In the genomic region with DNA sequence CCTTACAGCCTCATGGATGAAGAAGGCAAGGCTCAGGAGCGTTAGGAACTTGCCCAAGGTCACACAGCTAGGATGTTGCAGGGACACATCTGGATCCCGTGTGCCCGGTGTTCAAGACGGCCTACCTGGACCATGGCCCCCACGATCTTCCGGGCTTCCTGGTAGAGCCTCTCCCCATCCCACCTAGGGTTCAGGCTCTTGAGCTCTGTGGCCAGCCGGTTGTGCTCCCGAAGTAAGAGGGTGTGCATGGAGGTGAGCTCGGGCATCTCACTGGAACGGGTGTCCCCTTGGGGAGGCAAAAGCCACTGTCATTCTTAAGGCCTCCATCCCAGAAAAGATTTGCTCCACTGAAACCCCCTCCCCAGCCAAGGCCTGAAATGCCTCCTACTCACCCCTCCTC, we compare ENCODE assay signal across 20 cellular contexts. TPM values are rescaled to one million over a fixed set of nuclear protein-coding genes. Genes with fewer than 3 reads are reported as not detected.
DNase-seq lines count a peak whose midpoint lies in the region; ATAC-seq, FAIRE-seq and TF ChIP-seq lines count a peak whose summit lies in the region.
"Had no signal": no experiment of that assay in that cellular context is flagged by ENCODE, and none has a peak within 500 bp of the region (broad histone marks: within the 10 kb centered on the region; RNA-seq: fewer than 3 reads in every experiment).

No MANE protein-coding gene starts in this region.

- no peaks in the 10 kb centered on the region for H3K79me2 ChIP-seq in SK-N-SH (ENCODE audit: insufficient read depth)

- no peak overlapping the region for H3K4me2 ChIP-seq in SK-N-SH
- H3K4me2 ChIP-seq: A549 had no signal

- H3K27ac ChIP-seq in SK-N-SH (ENCODE audit: low read depth in 2 of 2, low read length in 1 of 2) = no peak overlapping the region
- H3K27ac ChIP-seq in HL-60 (replicated peaks) = peak overlapping the region; percentile 99
- H3K27ac ChIP-seq: 22Rv1, A549, C4-2B had no signal

- TF ChIP-seq EP300 in SK-N-SH (IDR thresholded peaks at IDR 0.05; ENCODE audit: borderline replicate concordance in 1 of 2, low read depth in 1 of 2, low read length in 1 of 2) = no peak

- no peak overlapping the region for H2AFZ ChIP-seq in SK-N-SH (ENCODE audit: low read depth)

- H3K27me3 ChIP-seq in SK-N-SH (ENCODE audit: insufficient read depth) (peaks cover 21% of the 10 kb centered on the region), HL-60 (ENCODE audit: insufficient read depth, poor library complexity, severe bottlenecking) (no peaks in the 10 kb centered on the region)

- 46% methylated on average over 9 of the region's 10 CpGs for WGBS in SK-N-SH (ENCODE audit: low lambda C conversion rate)

- H3K4me3 ChIP-seq in SK-N-SH (ENCODE audit: low read depth in 2 of 2, low read length in 1 of 2) (no peak overlapping the region), HL-60 (replicated peaks; ENCODE audit: insufficient read depth, low read length) (peak overlapping the region; percentile 64)
- H3K4me3 ChIP-seq: A549, HAP-1 had no signal

- H3K9me3 ChIP-seq in SK-N-SH = no peaks in the 10 kb centered on the region
- H3K9me3 ChIP-seq: A549, Caco-2, HAP-1 had no signal

- H3F3A ChIP-seq in SK-N-SH (replicated peaks; ENCODE audit: insufficient read depth) = no peaks in the 10 kb centered on the region

- H3K9me2 ChIP-seq in SK-N-SH = no peaks in the 10 kb centered on the region

- TF ChIP-seq CTCF in SK-N-SH (IDR thresholded peaks at IDR 0.05) (no peak), HL-60 (IDR thresholded peaks at IDR 0.05; ENCODE audit: insufficient read depth, low read length) (no peak)

- no peak for TF ChIP-seq POLR2A in GM18505 (IDR thresholded peaks at IDR 0.05; ENCODE audit: borderline replicate concordance, extremely low read depth, insufficient read depth, insufficient read length)

- CTCF ChIA-PET in SK-N-SH (lab: Yijun Ruan, JAX) = interaction anchor here (0.8 to 3.3 kb wide), 8 partner anchors 14 to 142 kb away, joined by 3 to 13 read pairs (median 4); a partner anchor contains a TSS

- DNase-seq in SK-N-SH = peak; percentile 23
- no peak for DNase-seq in HL-60 (ENCODE audit: low read depth in 1 of 2, low spot score in 1 of 2)
- peak; percentile 5 for DNase-seq in iPS-NIHi7 (ENCODE audit: extremely low spot score)
- peak; percentile 10 for DNase-seq in urothelium cell line (ENCODE audit: low spot score)
- DNase-seq: AML-193; Caco-2; CD4-positive, alpha-beta T cell; DMS79 treated with DMSO at 0.1 percent for 48 hours; GF-D8 had no signal

- H3K36me3 ChIP-seq in SK-N-SH (replicated peaks in 1 of 2; ENCODE audit: control insufficient read depth in 1 of 2, insufficient read depth in 2 of 2, low read length in 1 of 2) = no peaks in the 10 kb centered on the region
- H3K36me3 ChIP-seq: HAP-1 had no signal

- POLR2A ChIA-PET in SK-N-SH (lab: Yijun Ruan, JAX) = no interaction called here

- H3K4me1 ChIP-seq in SK-N-SH (ENCODE audit: control insufficient read depth in 1 of 2, insufficient read depth in 2 of 2, low read depth in 1 of 2, low read length in 1 of 2) = no peaks in the 10 kb centered on the region; a peak in 1 of 4 replicates
- H3K4me1 ChIP-seq: A549, Caco-2, HAP-1 had no signal

- ATAC-seq in SK-N-SH treated with all-trans-retinoic acid at 6 μM for 48 hours (no peak), GM18505 (IDR thresholded peaks at IDR 0.05; ENCODE audit: unreplicated experiment) (no peak), GM18861 (IDR thresholded peaks at IDR 0.05; ENCODE audit: unreplicated experiment) (no peak)
- ATAC-seq: A549 had no signal

- TF ChIP-seq RAD21 in SK-N-SH (IDR thresholded peaks at IDR 0.05; ENCODE audit: low read length) = no peak

- H4K20me1 ChIP-seq in SK-N-SH (ENCODE audit: insufficient read depth) = no peaks in the 10 kb centered on the region

- no peak overlapping the region for H3K9ac ChIP-seq in SK-N-SH

- peak; percentile 5 for FAIRE-seq in urothelium cell line (lab: Jason Lieb, UNC)
- FAIRE-seq: A549, GM19239, H1, HTR-8/SVneo had no signal

TF ChIP-seq in SK-N-SH, 30 proteins besides CTCF, POLR2A, EP300 and RAD21:
- TF ChIP-seq EZH2phosphoT487 (IDR thresholded peaks at IDR 0.05; ENCODE audit: borderline replicate concordance, low read depth) (no peak), TEAD4 (IDR thresholded peaks at IDR 0.05; ENCODE audit: borderline replicate concordance, insufficient read depth) (no peak), ELF1 (IDR thresholded peaks at IDR 0.05) (no peak), NRF1 (IDR thresholded peaks at IDR 0.05; ENCODE audit: low read depth, low read length) (no peak), RCOR1 (IDR thresholded peaks at IDR 0.05; ENCODE audit: low read length) (no peak)
- TF ChIP-seq, protein P1, sequence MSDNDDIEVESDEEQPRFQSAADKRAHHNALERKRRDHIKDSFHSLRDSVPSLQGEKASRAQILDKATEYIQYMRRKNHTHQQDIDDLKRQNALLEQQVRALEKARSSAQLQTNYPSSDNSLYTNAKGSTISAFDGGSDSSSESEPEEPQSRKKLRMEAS (IDR thresholded peaks at IDR 0.05; ENCODE audit: low read depth) = no peak
- TF ChIP-seq, protein P2, sequence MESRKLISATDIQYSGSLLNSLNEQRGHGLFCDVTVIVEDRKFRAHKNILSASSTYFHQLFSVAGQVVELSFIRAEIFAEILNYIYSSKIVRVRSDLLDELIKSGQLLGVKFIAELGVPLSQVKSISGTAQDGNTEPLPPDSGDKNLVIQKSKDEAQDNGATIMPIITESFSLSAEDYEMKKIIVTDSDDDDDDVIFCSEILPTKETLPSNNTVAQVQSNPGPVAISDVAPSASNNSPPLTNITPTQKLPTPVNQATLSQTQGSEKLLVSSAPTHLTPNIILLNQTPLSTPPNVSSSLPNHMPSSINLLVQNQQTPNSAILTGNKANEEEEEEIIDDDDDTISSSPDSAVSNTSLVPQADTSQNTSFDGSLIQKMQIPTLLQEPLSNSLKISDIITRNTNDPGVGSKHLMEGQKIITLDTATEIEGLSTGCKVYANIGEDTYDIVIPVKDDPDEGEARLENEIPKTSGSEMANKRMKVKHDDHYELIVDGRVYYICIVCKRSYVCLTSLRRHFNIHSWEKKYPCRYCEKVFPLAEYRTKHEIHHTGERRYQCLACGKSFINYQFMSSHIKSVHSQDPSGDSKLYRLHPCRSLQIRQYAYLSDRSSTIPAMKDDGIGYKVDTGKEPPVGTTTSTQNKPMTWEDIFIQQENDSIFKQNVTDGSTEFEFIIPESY (IDR thresholded peaks at IDR 0.05; ENCODE audit: borderline replicate concordance, low read depth) = no peak

TF ChIP-seq in SK-N-SH treated with all-trans-retinoic acid at 6 μM for 48 hours, 23 proteins besides CTCF, POLR2A, EP300 and RAD21 (continues in another document):
- TF ChIP-seq ZFP30 (CRISPR knock-in tag; IDR thresholded peaks at IDR 0.05) = no peak
- TF ChIP-seq, protein P3, sequence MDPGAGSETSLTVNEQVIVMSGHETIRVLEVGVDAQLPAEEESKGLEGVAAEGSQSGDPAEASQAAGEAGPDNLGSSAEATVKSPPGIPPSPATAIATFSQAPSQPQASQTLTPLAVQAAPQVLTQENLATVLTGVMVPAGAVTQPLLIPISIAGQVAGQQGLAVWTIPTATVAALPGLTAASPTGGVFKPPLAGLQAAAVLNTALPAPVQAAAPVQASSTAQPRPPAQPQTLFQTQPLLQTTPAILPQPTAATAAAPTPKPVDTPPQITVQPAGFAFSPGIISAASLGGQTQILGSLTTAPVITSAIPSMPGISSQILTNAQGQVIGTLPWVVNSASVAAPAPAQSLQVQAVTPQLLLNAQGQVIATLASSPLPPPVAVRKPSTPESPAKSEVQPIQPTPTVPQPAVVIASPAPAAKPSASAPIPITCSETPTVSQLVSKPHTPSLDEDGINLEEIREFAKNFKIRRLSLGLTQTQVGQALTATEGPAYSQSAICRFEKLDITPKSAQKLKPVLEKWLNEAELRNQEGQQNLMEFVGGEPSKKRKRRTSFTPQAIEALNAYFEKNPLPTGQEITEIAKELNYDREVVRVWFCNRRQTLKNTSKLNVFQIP (CRISPR knock-in tag; IDR thresholded peaks at IDR 0.05; ENCODE audit: borderline replicate concordance, low read depth) = no peak
- TF ChIP-seq, protein P4, sequence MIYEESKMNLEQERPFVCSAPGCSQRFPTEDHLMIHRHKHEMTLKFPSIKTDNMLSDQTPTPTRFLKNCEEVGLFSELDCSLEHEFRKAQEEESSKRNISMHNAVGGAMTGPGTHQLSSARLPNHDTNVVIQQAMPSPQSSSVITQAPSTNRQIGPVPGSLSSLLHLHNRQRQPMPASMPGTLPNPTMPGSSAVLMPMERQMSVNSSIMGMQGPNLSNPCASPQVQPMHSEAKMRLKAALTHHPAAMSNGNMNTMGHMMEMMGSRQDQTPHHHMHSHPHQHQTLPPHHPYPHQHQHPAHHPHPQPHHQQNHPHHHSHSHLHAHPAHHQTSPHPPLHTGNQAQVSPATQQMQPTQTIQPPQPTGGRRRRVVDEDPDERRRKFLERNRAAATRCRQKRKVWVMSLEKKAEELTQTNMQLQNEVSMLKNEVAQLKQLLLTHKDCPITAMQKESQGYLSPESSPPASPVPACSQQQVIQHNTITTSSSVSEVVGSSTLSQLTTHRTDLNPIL (CRISPR knock-in tag; IDR thresholded peaks at IDR 0.05; ENCODE audit: low read depth) = no peak
- TF ChIP-seq ZNF565 (CRISPR knock-in tag; conservative IDR thresholded peaks at IDR 0.05; ENCODE audit: low read depth) = no peak
- TF ChIP-seq, protein P5, sequence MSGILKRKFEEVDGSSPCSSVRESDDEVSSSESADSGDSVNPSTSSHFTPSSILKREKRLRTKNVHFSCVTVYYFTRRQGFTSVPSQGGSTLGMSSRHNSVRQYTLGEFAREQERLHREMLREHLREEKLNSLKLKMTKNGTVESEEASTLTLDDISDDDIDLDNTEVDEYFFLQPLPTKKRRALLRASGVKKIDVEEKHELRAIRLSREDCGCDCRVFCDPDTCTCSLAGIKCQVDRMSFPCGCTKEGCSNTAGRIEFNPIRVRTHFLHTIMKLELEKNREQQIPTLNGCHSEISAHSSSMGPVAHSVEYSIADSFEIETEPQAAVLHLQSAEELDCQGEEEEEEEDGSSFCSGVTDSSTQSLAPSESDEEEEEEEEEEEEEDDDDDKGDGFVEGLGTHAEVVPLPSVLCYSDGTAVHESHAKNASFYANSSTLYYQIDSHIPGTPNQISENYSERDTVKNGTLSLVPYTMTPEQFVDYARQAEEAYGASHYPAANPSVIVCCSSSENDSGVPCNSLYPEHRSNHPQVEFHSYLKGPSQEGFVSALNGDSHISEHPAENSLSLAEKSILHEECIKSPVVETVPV (CRISPR knock-in tag; IDR thresholded peaks at IDR 0.05) = no peak
- TF ChIP-seq CSDC2 (CRISPR knock-in tag; IDR thresholded peaks at IDR 0.05) = no peak

RNA-seq across cellular contexts. Expression of a gene that starts 5.3 kb away (rescaled TPM):
- polyA plus RNA-seq in SK-N-SH (2012; rRNA removed) = not detected in 2 replicates
- not detected in 2 replicates for polyA plus RNA-seq in SK-N-SH (2012; cell fraction: cytosol; rRNA removed)
- polyA plus RNA-seq in SK-N-SH (2012; cell fraction: nucleus; rRNA removed) = not detected in 2 replicates
- polyA plus RNA-seq: A549, BJ had no signal

RNA-seq across cellular contexts. Expression of a gene that starts 37.0 kb away (rescaled TPM):
- polyA plus RNA-seq in SK-N-SH (2012; rRNA removed) = 0.02 TPM in 1 of 2 replicates, not detected in the other
- 0.05 TPM in 1 of 2 replicates, not detected in the other for polyA plus RNA-seq in SK-N-SH (2012; cell fraction: cytosol; rRNA removed)
- not detected in 2 replicates for polyA plus RNA-seq in SK-N-SH (2012; cell fraction: nucleus; rRNA removed)
- polyA plus RNA-seq: A549 had no signal

RNA-seq across cellular contexts. Expression of a gene that starts 53.2 kb away (rescaled TPM):
- 0.79 and 1.9 TPM in 2 replicates for polyA plus RNA-seq in SK-N-SH (2012; rRNA removed)
- 0.28 and 0.97 TPM in 2 replicates for polyA plus RNA-seq in SK-N-SH (2012; cell fraction: cytosol; rRNA removed)
- polyA plus RNA-seq in SK-N-SH (2012; cell fraction: nucleus; rRNA removed) = 4.8 and 8.3 TPM in 2 replicates
- polyA plus RNA-seq: A549 had no signal

RNA-seq across cellular contexts. Expression of a gene that starts 56.4 kb away (rescaled TPM):
- 28.5 and 32.8 TPM in 2 replicates for polyA plus RNA-seq in SK-N-SH (2012; rRNA removed)
- polyA plus RNA-seq in SK-N-SH (2012; cell fraction: cytosol; rRNA removed) = 22.0 and 22.7 TPM in 2 replicates
- 61.0 and 72.2 TPM in 2 replicates for polyA plus RNA-seq in SK-N-SH (2012; cell fraction: nucleus; rRNA removed)

Comparison
In these comparisons a context has a peak if more than half of its experiments do, and no peak if none do; other contexts are left out.
1. DNase-seq: peak in SK-N-SH (single experiment), iPS-NIHi7 (single experiment) and urothelium cell line (single experiment); none in HL-60 (0 of 2).